Comparison of ENCODE assay signal across 2 cellular contexts in the genomic region with DNA sequence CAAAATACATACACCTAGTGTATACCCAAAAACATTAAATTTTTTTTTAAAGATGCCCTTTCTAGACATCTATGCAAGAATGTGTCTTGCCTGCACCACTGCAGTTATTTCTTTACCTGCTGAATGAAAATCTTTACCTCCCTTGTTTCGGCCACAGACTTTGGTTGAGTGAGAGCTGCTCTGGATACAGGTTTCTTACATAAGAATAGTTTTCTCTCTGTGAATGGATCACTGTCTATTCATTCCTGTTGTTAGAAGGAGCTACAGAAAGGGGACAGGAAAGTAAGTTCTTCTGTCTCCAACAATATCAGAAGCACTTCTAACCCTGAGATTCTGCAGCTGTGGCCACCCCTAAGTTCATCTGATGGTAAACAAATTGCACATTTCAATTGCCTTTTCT.
TF ChIP-seq lines count a peak whose summit lies in the region.

No MANE protein-coding gene starts in this region.

TF ChIP-seq in GM23338, 12 proteins besides CTCF, POLR2A, EP300 and RAD21:
- TF ChIP-seq, protein P1, sequence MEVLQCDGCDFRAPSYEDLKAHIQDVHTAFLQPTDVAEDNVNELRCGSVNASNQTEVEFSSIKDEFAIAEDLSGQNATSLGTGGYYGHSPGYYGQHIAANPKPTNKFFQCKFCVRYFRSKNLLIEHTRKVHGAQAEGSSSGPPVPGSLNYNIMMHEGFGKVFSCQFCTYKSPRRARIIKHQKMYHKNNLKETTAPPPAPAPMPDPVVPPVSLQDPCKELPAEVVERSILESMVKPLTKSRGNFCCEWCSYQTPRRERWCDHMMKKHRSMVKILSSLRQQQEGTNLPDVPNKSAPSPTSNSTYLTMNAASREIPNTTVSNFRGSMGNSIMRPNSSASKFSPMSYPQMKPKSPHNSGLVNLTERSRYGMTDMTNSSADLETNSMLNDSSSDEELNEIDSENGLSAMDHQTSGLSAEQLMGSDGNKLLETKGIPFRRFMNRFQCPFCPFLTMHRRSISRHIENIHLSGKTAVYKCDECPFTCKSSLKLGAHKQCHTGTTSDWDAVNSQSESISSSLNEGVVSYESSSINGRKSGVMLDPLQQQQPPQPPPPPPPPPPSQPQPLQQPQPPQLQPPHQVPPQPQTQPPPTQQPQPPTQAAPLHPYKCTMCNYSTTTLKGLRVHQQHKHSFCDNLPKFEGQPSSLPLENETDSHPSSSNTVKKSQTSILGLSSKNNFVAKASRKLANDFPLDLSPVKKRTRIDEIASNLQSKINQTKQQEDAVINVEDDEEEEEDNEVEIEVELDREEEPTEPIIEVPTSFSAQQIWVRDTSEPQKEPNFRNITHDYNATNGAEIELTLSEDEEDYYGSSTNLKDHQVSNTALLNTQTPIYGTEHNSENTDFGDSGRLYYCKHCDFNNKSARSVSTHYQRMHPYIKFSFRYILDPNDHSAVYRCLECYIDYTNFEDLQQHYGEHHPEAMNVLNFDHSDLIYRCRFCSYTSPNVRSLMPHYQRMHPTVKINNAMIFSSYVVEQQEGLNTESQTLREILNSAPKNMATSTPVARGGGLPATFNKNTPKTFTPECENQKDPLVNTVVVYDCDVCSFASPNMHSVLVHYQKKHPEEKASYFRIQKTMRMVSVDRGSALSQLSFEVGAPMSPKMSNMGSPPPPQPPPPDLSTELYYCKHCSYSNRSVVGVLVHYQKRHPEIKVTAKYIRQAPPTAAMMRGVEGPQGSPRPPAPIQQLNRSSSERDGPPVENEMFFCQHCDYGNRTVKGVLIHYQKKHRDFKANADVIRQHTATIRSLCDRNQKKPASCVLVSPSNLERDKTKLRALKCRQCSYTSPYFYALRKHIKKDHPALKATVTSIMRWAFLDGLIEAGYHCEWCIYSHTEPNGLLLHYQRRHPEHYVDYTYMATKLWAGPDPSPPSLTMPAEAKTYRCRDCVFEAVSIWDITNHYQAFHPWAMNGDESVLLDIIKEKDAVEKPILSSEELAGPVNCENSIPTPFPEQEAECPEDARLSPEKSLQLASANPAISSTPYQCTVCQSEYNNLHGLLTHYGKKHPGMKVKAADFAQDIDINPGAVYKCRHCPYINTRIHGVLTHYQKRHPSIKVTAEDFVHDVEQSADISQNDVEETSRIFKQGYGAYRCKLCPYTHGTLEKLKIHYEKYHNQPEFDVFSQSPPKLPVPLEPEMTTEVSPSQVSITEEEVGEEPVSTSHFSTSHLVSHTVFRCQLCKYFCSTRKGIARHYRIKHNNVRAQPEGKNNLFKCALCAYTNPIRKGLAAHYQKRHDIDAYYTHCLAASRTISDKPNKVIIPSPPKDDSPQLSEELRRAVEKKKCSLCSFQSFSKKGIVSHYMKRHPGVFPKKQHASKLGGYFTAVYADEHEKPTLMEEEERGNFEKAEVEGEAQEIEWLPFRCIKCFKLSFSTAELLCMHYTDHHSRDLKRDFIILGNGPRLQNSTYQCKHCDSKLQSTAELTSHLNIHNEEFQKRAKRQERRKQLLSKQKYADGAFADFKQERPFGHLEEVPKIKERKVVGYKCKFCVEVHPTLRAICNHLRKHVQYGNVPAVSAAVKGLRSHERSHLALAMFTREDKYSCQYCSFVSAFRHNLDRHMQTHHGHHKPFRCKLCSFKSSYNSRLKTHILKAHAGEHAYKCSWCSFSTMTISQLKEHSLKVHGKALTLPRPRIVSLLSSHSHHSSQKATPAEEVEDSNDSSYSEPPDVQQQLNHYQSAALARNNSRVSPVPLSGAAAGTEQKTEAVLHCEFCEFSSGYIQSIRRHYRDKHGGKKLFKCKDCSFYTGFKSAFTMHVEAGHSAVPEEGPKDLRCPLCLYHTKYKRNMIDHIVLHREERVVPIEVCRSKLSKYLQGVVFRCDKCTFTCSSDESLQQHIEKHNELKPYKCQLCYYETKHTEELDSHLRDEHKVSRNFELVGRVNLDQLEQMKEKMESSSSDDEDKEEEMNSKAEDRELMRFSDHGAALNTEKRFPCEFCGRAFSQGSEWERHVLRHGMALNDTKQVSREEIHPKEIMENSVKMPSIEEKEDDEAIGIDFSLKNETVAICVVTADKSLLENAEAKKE (CRISPR knock-in tag; IDR thresholded peaks at IDR 0.05) = peak; percentile 20; the same call in 1 of the 2 replicates
- TF ChIP-seq, protein P2, sequence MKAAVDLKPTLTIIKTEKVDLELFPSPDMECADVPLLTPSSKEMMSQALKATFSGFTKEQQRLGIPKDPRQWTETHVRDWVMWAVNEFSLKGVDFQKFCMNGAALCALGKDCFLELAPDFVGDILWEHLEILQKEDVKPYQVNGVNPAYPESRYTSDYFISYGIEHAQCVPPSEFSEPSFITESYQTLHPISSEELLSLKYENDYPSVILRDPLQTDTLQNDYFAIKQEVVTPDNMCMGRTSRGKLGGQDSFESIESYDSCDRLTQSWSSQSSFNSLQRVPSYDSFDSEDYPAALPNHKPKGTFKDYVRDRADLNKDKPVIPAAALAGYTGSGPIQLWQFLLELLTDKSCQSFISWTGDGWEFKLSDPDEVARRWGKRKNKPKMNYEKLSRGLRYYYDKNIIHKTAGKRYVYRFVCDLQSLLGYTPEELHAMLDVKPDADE (IDR thresholded peaks at IDR 0.05) = no peak

TF ChIP-seq in H1, 55 proteins besides CTCF, POLR2A, EP300 and RAD21:
- TF ChIP-seq ZNF274 (IDR thresholded peaks at IDR 0.05; ENCODE audit: borderline replicate concordance, extremely low read depth, low read length) (no peak), TBP (IDR thresholded peaks at IDR 0.05; ENCODE audit: low read depth, low read length) (no peak), EGR1 (IDR thresholded peaks at IDR 0.05; ENCODE audit: borderline replicate concordance, low read depth, low read length) (no peak), MAFK (IDR thresholded peaks at IDR 0.05; ENCODE audit: low read depth, low read length) (no peak), CBX8 (IDR thresholded peaks at IDR 0.05; ENCODE audit: borderline replicate concordance, low read depth, low read length) (no peak), TAF7 (optimal IDR thresholded peaks at IDR 0.05; ENCODE audit: borderline replicate concordance, low read depth, low read length) (no peak), CHD2 (IDR thresholded peaks at IDR 0.05; ENCODE audit: low read length) (no peak), SAP30 (IDR thresholded peaks at IDR 0.05; ENCODE audit: insufficient read depth, insufficient replicate concordance, low read length) (no peak), BCL11A (IDR thresholded peaks at IDR 0.05; ENCODE audit: low read depth in 2 of 2, low read length in 2 of 2) (no peak), CBX5 (IDR thresholded peaks at IDR 0.05; ENCODE audit: low read depth, low read length) (no peak)
- TF ChIP-seq, protein P3, sequence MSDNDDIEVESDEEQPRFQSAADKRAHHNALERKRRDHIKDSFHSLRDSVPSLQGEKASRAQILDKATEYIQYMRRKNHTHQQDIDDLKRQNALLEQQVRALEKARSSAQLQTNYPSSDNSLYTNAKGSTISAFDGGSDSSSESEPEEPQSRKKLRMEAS (IDR thresholded peaks at IDR 0.05) = no peak
- TF ChIP-seq, protein P4, sequence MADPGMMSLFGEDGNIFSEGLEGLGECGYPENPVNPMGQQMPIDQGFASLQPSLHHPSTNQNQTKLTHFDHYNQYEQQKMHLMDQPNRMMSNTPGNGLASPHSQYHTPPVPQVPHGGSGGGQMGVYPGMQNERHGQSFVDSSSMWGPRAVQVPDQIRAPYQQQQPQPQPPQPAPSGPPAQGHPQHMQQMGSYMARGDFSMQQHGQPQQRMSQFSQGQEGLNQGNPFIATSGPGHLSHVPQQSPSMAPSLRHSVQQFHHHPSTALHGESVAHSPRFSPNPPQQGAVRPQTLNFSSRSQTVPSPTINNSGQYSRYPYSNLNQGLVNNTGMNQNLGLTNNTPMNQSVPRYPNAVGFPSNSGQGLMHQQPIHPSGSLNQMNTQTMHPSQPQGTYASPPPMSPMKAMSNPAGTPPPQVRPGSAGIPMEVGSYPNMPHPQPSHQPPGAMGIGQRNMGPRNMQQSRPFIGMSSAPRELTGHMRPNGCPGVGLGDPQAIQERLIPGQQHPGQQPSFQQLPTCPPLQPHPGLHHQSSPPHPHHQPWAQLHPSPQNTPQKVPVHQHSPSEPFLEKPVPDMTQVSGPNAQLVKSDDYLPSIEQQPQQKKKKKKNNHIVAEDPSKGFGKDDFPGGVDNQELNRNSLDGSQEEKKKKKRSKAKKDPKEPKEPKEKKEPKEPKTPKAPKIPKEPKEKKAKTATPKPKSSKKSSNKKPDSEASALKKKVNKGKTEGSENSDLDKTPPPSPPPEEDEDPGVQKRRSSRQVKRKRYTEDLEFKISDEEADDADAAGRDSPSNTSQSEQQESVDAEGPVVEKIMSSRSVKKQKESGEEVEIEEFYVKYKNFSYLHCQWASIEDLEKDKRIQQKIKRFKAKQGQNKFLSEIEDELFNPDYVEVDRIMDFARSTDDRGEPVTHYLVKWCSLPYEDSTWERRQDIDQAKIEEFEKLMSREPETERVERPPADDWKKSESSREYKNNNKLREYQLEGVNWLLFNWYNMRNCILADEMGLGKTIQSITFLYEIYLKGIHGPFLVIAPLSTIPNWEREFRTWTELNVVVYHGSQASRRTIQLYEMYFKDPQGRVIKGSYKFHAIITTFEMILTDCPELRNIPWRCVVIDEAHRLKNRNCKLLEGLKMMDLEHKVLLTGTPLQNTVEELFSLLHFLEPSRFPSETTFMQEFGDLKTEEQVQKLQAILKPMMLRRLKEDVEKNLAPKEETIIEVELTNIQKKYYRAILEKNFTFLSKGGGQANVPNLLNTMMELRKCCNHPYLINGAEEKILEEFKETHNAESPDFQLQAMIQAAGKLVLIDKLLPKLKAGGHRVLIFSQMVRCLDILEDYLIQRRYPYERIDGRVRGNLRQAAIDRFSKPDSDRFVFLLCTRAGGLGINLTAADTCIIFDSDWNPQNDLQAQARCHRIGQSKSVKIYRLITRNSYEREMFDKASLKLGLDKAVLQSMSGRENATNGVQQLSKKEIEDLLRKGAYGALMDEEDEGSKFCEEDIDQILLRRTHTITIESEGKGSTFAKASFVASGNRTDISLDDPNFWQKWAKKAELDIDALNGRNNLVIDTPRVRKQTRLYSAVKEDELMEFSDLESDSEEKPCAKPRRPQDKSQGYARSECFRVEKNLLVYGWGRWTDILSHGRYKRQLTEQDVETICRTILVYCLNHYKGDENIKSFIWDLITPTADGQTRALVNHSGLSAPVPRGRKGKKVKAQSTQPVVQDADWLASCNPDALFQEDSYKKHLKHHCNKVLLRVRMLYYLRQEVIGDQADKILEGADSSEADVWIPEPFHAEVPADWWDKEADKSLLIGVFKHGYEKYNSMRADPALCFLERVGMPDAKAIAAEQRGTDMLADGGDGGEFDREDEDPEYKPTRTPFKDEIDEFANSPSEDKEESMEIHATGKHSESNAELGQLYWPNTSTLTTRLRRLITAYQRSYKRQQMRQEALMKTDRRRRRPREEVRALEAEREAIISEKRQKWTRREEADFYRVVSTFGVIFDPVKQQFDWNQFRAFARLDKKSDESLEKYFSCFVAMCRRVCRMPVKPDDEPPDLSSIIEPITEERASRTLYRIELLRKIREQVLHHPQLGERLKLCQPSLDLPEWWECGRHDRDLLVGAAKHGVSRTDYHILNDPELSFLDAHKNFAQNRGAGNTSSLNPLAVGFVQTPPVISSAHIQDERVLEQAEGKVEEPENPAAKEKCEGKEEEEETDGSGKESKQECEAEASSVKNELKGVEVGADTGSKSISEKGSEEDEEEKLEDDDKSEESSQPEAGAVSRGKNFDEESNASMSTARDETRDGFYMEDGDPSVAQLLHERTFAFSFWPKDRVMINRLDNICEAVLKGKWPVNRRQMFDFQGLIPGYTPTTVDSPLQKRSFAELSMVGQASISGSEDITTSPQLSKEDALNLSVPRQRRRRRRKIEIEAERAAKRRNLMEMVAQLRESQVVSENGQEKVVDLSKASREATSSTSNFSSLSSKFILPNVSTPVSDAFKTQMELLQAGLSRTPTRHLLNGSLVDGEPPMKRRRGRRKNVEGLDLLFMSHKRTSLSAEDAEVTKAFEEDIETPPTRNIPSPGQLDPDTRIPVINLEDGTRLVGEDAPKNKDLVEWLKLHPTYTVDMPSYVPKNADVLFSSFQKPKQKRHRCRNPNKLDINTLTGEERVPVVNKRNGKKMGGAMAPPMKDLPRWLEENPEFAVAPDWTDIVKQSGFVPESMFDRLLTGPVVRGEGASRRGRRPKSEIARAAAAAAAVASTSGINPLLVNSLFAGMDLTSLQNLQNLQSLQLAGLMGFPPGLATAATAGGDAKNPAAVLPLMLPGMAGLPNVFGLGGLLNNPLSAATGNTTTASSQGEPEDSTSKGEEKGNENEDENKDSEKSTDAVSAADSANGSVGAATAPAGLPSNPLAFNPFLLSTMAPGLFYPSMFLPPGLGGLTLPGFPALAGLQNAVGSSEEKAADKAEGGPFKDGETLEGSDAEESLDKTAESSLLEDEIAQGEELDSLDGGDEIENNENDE (IDR thresholded peaks at IDR 0.05; ENCODE audit: insufficient replicate concordance, low read length) = no peak
